ENCODE assay signal across 10 cellular contexts in the genomic region with DNA sequence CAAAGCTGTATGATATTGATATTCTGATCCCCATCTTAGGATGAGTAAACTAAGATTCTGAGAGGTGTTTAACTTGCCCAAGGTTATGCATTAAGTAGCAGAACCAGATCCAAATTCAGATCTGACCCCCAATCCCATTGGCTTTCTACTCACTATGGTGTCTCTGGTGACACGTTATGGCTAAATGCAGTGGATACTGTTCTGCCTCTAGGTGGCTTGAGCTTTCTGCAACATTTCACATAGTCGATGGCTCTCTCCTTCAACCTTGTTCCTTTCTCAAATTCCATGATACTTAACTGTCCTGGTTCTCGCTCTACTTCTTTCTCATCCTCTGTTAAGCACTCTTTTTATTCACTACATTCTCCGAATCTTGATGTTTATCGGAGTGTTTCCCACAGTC. TPM values are rescaled to one million over a fixed set of nuclear protein-coding genes. Genes with fewer than 3 reads are reported as not detected.
A peak's percentile ranks its signal among the peaks of the same experiment; 100 is the strongest.
DNase-seq lines count a peak whose midpoint lies in the region; ATAC-seq and TF ChIP-seq lines count a peak whose summit lies in the region.
"Had no signal": no experiment of that assay in that cellular context is flagged by ENCODE, and none has a peak within 500 bp of the region (broad histone marks: within the 10 kb centered on the region; RNA-seq: fewer than 3 reads in every experiment).

No MANE protein-coding gene starts in this region.

- ATAC-seq in Right ventricle myocardium inferior: no peak
- ATAC-seq in upper lobe of right lung: peak; percentile 57
- no peak for ATAC-seq in HG03442 (IDR thresholded peaks at IDR 0.05; ENCODE audit: unreplicated experiment)

- H3K4me1 Mint-ChIP-seq in endothelial cell (ENCODE audit: unreplicated experiment): no peaks in the 10 kb centered on the region

- H3K4me3 ChIP-seq in cardiac muscle cell (no peak overlapping the region), upper lobe of right lung (no peak overlapping the region)
- H3K4me3 ChIP-seq: SJSA1 had no signal

- H3K36me3 Mint-ChIP-seq in endothelial cell (ENCODE audit: low read depth, unreplicated experiment): no peaks in the 10 kb centered on the region

- intact Hi-C loops in Right ventricle myocardium inferior (cut with DNase I): loop anchor here (5.0 kb wide), 1 partner anchor 81 kb away; no protein-coding TSS in a partner anchor
- intact Hi-C loops in upper lobe of right lung (cut with DNase I): no loop called here

- peaks cover 12% of the 10 kb centered on the region for H3K4me1 ChIP-seq in cardiac muscle cell (ENCODE audit: low read depth)
- H3K4me1 ChIP-seq in upper lobe of right lung: no peaks in the 10 kb centered on the region
- H3K4me1 ChIP-seq: SJSA1 had no signal

- H3K9me3 ChIP-seq in cardiac muscle cell (ENCODE audit: low read depth) (no peaks in the 10 kb centered on the region), upper lobe of right lung (no peaks in the 10 kb centered on the region)
- H3K9me3 ChIP-seq: SJSA1 had no signal

- H3K27me3 ChIP-seq in cardiac muscle cell: peaks cover 7% of the 10 kb centered on the region
- no peaks in the 10 kb centered on the region for H3K27me3 ChIP-seq in upper lobe of right lung
- H3K27me3 ChIP-seq: SJSA1 had no signal

- TF ChIP-seq CTCF in cardiac muscle cell (IDR thresholded peaks at IDR 0.05; ENCODE audit: low read depth, low read length) (peak; percentile 55), endothelial cell (IDR thresholded peaks at IDR 0.05; ENCODE audit: unreplicated experiment) (peak; percentile 55), upper lobe of right lung (IDR thresholded peaks at IDR 0.05) (peak; percentile 34)

- DNase-seq in cardiac muscle cell (ENCODE audit: low read depth in 1 of 2, low spot score in 1 of 2) (peak in 1 of 2 donors; percentile 40), Right ventricle myocardium inferior (ENCODE audit: missing footprints) (no peak), M059J (ENCODE audit: low read depth) (peak; percentile 34), endothelial cell (ENCODE audit: low spot score) (no peak), upper lobe of right lung (no peak), activated gamma-delta T cell treated with Interleukin-2 at 50 U/mL for 16 hours (no peak)
- no peak for DNase-seq in activated naive CD4-positive, alpha-beta T cell treated with Interleukin-2 at 50 U/mL for 16 hours

- H3K27ac ChIP-seq in cardiac muscle cell (no peak overlapping the region), upper lobe of right lung (no peak overlapping the region)
- H3K27ac ChIP-seq: SJSA1 had no signal

- H3K27me3 Mint-ChIP-seq in endothelial cell (ENCODE audit: unreplicated experiment): no peaks in the 10 kb centered on the region

- no peak overlapping the region for H3K27ac Mint-ChIP-seq in endothelial cell (ENCODE audit: unreplicated experiment)

- no peaks in the 10 kb centered on the region for H3K36me3 ChIP-seq in cardiac muscle cell
- no peaks in the 10 kb centered on the region for H3K36me3 ChIP-seq in upper lobe of right lung
- H3K36me3 ChIP-seq: SJSA1 had no signal

- no peak overlapping the region for H3K4me3 Mint-ChIP-seq in endothelial cell (ENCODE audit: unreplicated experiment)

- H3K9me3 Mint-ChIP-seq in endothelial cell (ENCODE audit: unreplicated experiment): no peaks in the 10 kb centered on the region

RNA-seq across cellular contexts. Expression of a gene that starts 9.4 kb away (rescaled TPM):
- not detected in 2 replicates for total RNA-seq in cardiac muscle cell
- not detected in 2 replicates for polyA plus RNA-seq in cardiac muscle cell
- not detected for total RNA-seq in Right ventricle myocardium inferior
- total RNA-seq in M059J (2014; rRNA removed; shearing (Covaris generic)): not detected in 2 replicates
- total RNA-seq in endothelial cell (ENCODE audit: unreplicated experiment): not detected
- not detected for total RNA-seq in upper lobe of right lung
- total RNA-seq: glomerular endothelial cell, SJSA1 had no signal

RNA-seq across cellular contexts. Expression of a gene that starts 22.0 kb away (rescaled TPM):
- total RNA-seq in cardiac muscle cell: 4.3 and 5.0 TPM in 2 replicates
- 2.3 and 4.3 TPM in 2 replicates for polyA plus RNA-seq in cardiac muscle cell
- 1.3 TPM for total RNA-seq in Right ventricle myocardium inferior
- 0.49 and 2.2 TPM in 2 replicates for total RNA-seq in M059J (2014; rRNA removed; shearing (Covaris generic))
- 6.3 TPM for total RNA-seq in endothelial cell (ENCODE audit: unreplicated experiment)
- 6.0 TPM for total RNA-seq in upper lobe of right lung

RNA-seq across cellular contexts. Expression of a gene that starts 27.9 kb away (rescaled TPM):
- total RNA-seq in cardiac muscle cell (10.4 and 12.3 TPM in 2 replicates), Right ventricle myocardium inferior (5.9 TPM), endothelial cell (ENCODE audit: unreplicated experiment) (8.1 TPM), upper lobe of right lung (16.6 TPM)
- polyA plus RNA-seq in cardiac muscle cell: 12.3 and 17.2 TPM in 2 replicates
- 11.4 and 20.2 TPM in 2 replicates for total RNA-seq in M059J (2014; rRNA removed; shearing (Covaris generic))

RNA-seq across cellular contexts. Expression of a gene that starts 28.0 kb away (rescaled TPM):
- 11.4 and 15.1 TPM in 2 replicates for total RNA-seq in cardiac muscle cell
- polyA plus RNA-seq in cardiac muscle cell: 7.0 and 7.9 TPM in 2 replicates
- total RNA-seq in Right ventricle myocardium inferior: 7.2 TPM
- total RNA-seq in M059J (2014; rRNA removed; shearing (Covaris generic)): 28.8 and 31.9 TPM in 2 replicates
- 17.1 TPM for total RNA-seq in endothelial cell (ENCODE audit: unreplicated experiment)
- 17.4 TPM for total RNA-seq in upper lobe of right lung

RNA-seq across cellular contexts. Expression of a gene that starts 45.5 kb away (rescaled TPM):
- 1.7 and 1.8 TPM in 2 replicates for total RNA-seq in cardiac muscle cell
- 0.18 and 2.3 TPM in 2 replicates for polyA plus RNA-seq in cardiac muscle cell
- total RNA-seq in Right ventricle myocardium inferior: 0.68 TPM
- total RNA-seq in M059J (2014; rRNA removed; shearing (Covaris generic)): 0.15 and 0.71 TPM in 2 replicates
- total RNA-seq in endothelial cell (ENCODE audit: unreplicated experiment): 0.54 TPM
- total RNA-seq in upper lobe of right lung: 2.9 TPM
